7 cellular contexts compared by ENCODE assay signal in the genomic region with DNA sequence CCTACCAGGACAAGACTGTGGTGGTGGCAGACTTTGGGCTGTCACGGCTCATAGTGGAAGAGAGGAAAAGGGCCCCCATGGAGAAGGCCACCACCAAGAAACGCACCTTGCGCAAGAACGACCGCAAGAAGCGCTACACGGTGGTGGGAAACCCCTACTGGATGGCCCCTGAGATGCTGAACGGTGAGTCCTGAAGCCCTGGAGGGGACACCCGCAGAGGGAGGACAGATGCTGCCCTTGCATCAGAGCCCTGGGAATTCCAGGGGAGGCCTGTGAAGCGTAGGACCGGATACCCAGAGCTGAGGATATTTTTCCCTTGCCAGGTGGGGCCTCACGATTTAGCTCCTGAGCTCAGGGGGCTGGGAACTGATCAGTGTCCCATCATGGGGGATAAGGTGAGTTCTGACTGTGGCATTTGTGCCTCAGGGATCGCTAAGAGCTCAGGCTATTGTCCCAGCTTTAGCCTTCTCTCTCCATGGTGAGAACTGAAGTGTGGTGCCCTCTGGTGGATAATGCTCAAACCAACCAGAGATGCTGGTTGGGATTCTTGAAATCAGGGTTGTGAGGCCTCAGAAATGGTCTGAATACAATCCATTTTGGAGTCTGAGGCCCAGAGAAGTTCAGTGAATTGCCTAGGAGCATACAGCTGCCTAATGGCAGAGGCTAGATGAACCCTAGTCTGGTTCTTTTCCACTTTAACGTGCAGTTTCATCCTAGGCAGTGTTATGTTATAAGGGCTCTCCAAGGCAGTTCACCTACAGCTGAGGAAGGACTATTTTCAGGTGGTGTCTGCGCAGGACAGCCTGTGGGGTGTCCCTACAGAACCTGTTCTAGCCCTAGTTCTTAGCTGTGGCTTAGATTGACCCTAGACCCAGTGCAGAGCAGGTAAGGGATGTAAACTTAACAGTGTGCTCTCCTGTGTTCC. TPM values are rescaled to one million over a fixed set of nuclear protein-coding genes. Genes with fewer than 3 reads are reported as not detected.
DNase-seq lines count a peak whose midpoint lies in the region; ATAC-seq and TF ChIP-seq lines count a peak whose summit lies in the region.

No MANE protein-coding gene starts in this region.

- H3K36me3 Mint-ChIP-seq in T-cell = peaks cover 45% of the 10 kb centered on the region
- peaks cover 0 to 24% (median 11%) of the 10 kb centered on the region in 3 donors for H3K36me3 Mint-ChIP-seq in immature natural killer cell

- CTCF ChIA-PET in T-cell (lab: Charles Lee) = interaction anchor here (0.5 to 2.1 kb wide), 17 partner anchors 9 to 188 kb away, joined by 3 to 15 read pairs (median 5); a partner anchor contains a TSS

- H3K4me3 ChIP-seq in GM06990 (replicated peaks; ENCODE audit: low read depth, low read length) = no peak overlapping the region

- H3K9me3 Mint-ChIP-seq in T-cell = no peaks in the 10 kb centered on the region
- H3K9me3 Mint-ChIP-seq in immature natural killer cell = no peaks in the 10 kb centered on the region

- H3K4me3 Mint-ChIP-seq in T-cell (peak overlapping the region in 1 of 3 donors; percentile 34), immature natural killer cell (no peak overlapping the region)

- no peaks in the 10 kb centered on the region for H3K27me3 ChIP-seq in GM06990 (replicated peaks; ENCODE audit: control insufficient read depth, insufficient read depth, low read length)

- H3K4me1 Mint-ChIP-seq in T-cell (peaks cover 63 to 74% (median 70%) of the 10 kb centered on the region in 3 donors), immature natural killer cell (no peaks in the 10 kb centered on the region)

- no peaks in the 10 kb centered on the region for H3K27me3 Mint-ChIP-seq in T-cell
- H3K27me3 Mint-ChIP-seq in immature natural killer cell (ENCODE audit: low read depth in 3 of 3) = peaks cover 0 to 4% (median 0%) of the 10 kb centered on the region in 3 donors

- in situ Hi-C loops in T47D (cut with HindIII; ENCODE audit: low pct_unique_long_range_greater_than_20kb, low sequenced_read_pairs) = no loop called here

- H3K36me3 ChIP-seq in GM06990 (ENCODE audit: control insufficient read depth, insufficient read depth, low read length) = peaks cover 27% of the 10 kb centered on the region

- POLR2A ChIA-PET in T-cell (lab: Charles Lee) = interaction anchor here (0.6 to 1.6 kb wide), 7 partner anchors 10 to 1932 kb away, joined by 3 to 9 read pairs (median 4); a partner anchor contains a TSS

- H3K27ac Mint-ChIP-seq in T-cell (peak overlapping the region; percentile 88 to 94), immature natural killer cell (peak overlapping the region in 2 of 6 donors; percentile 18 to 35)

- peak; percentile 70 for TF ChIP-seq CTCF in GM06990 (IDR thresholded peaks at IDR 0.05; ENCODE audit: insufficient read depth, low read length, poor library complexity, severe bottlenecking)
- TF ChIP-seq CTCF in LNCAP (IDR thresholded peaks at IDR 0.05) = peak; percentile 75

- peak; percentile 33 to 66 (median 58) for ATAC-seq in T-cell (replicated peaks in 1 of 4)
- ATAC-seq in HG03439 (IDR thresholded peaks at IDR 0.05; ENCODE audit: unreplicated experiment) = no peak

- DNase-seq in GM06990 (ENCODE audit: extremely low read depth, insufficient read length) = no peak
- DNase-seq in T-cell = peak in 23 of 34 experiments; percentile 25 to 62 (median 48)
- DNase-seq in T47D (ENCODE audit: low read depth in 1 of 2, low spot score in 1 of 2) = peak; percentile 60 to 77
- peak in 2 of 3 donors; percentile 27 to 46 for DNase-seq in immature natural killer cell
- DNase-seq in stimulated activated CD4-positive, alpha-beta T cell treated with anti-CD3 and anti-CD28 coated beads, Interleukin-4, amount 100 ng/mL, for 24 hours = peak; percentile 67

RNA-seq across cellular contexts. Expression of a gene that starts 19.5 kb away (rescaled TPM):
- 100 to 1,000 TPM; 460 to 628 (median 478) TPM for total RNA-seq in T-cell
- 100 to 1,000 TPM in 1 of 3 donors, 10 to 100 TPM in 2; 88.2 to 136 (median 98.1) TPM for polyA plus RNA-seq in immature natural killer cell
